ENCODE assay signal across 23 cellular contexts in genomic region chr20:11792229-11792953, GRCh38.
DNase-seq lines count a peak whose midpoint lies in the region; ATAC-seq and TF ChIP-seq lines count a peak whose summit lies in the region.
"Had no signal": no experiment of that assay in that cellular context is flagged by ENCODE, and none has a peak within 500 bp of the region (broad histone marks: within the 10 kb centered on the region; RNA-seq: fewer than 3 reads in every experiment).

No MANE protein-coding gene starts in this region.

- peak overlapping the region; percentile 96 for H3K27ac ChIP-seq in PC-3 (ENCODE audit: low read length)
- H3K27ac ChIP-seq in substantia nigra (ENCODE audit: low read depth, low read length, poor library complexity, severe bottlenecking) = peak overlapping the region; percentile 53
- H3K27ac ChIP-seq: 22Rv1, lower lobe of right lung, testis had no signal

- no peaks in the 10 kb centered on the region for H3K9me3 ChIP-seq in PC-3 (ENCODE audit: low read length)
- H3K9me3 ChIP-seq: BE2C, lower lobe of right lung, SK-N-SH, testis had no signal

- H3K4me3 ChIP-seq in PC-3 (ENCODE audit: low read length) = peak overlapping the region; percentile 13; the same call in 1 of the 2 replicates
- H3K4me3 ChIP-seq: lower lobe of right lung, testis had no signal

- TSS peak; percentile 98 for BruUV-seq in PC-3 (replicated peaks; lab: Mats Ljungman, UMichigan)

- POLR2A ChIA-PET in PC-3 (lab: Charles Lee; ENCODE audit: unreplicated experiment) = no interaction called here

- TF ChIP-seq CTCF in PC-3 (conservative IDR thresholded peaks at IDR 0.05; ENCODE audit: low read depth, low read length) = no peak

- H3F3A ChIP-seq in PC-3 (ENCODE audit: low read length, unreplicated experiment) = no peaks in the 10 kb centered on the region

- ATAC-seq in PC-3 = peak; percentile 28
- ATAC-seq: lower lobe of right lung; naive thymus-derived CD4-positive, alpha-beta T cell had no signal

- no peaks in the 10 kb centered on the region for H3K9me2 ChIP-seq in PC-3 (replicated peaks; ENCODE audit: low read length)
- H3K9me2 ChIP-seq: SK-N-SH had no signal

- peak overlapping the region; percentile 49 for H3K4me2 ChIP-seq in PC-3 (ENCODE audit: low read length)
- H3K4me2 ChIP-seq: SK-N-SH had no signal

- CTCF ChIA-PET in PC-3 (lab: Charles Lee) = no interaction called here

- no peaks in the 10 kb centered on the region for H3K36me3 ChIP-seq in PC-3 (ENCODE audit: low read depth, low read length)
- H3K36me3 ChIP-seq: BE2C, lower lobe of right lung had no signal

- H3K79me2 ChIP-seq in PC-3 (ENCODE audit: low read length) = no peaks in the 10 kb centered on the region

- no peaks in the 10 kb centered on the region for H4K20me1 ChIP-seq in PC-3 (ENCODE audit: low read length)

- peak overlapping the region; percentile 23; the same call in 1 of the 2 replicates for H2AFZ ChIP-seq in PC-3 (ENCODE audit: low read length)

- intact Hi-C loops in PC-3 (cut with micrococcal nuclease) = no loop called here

- H3K9ac ChIP-seq in PC-3 (ENCODE audit: low read length) = peak overlapping the region; percentile 85
- H3K9ac ChIP-seq: SK-N-SH had no signal

- peaks cover 35% of the 10 kb centered on the region for H3K4me1 ChIP-seq in PC-3 (ENCODE audit: insufficient read depth, low read length)
- H3K4me1 ChIP-seq: BE2C, lower lobe of right lung, testis had no signal

- H3K27me3 ChIP-seq in PC-3 (ENCODE audit: low read length) = no peaks in the 10 kb centered on the region
- H3K27me3 ChIP-seq: BE2C, testis had no signal

- DNase-seq in NCI-H1092 treated with DMSO at 0.1 percent for 48 hours (lab: John Stamatoyannopoulos, UW) (peak; percentile 7), NCI-H1092 (lab: John Stamatoyannopoulos, UW) (no peak), PC-3 (peak; percentile 58), globus pallidus (ENCODE audit: low spot score) (peak; percentile 62), substantia nigra (lab: John Stamatoyannopoulos, UW) (no peak), dermis blood vessel endothelial cell (no peak)
- DNase-seq in activated effector memory CD4-positive, alpha-beta T cell treated with anti-CD3 and anti-CD28 coated beads, Interleukin-2, amount 50 U/mL, for 16 hours = no peak
- no peak for DNase-seq in stimulated activated CD4-positive, alpha-beta T cell treated with anti-CD3 and anti-CD28 coated beads, Interleukin-4, amount 100 ng/mL, for 1 hour
- DNase-seq: activated CD8-positive, alpha-beta memory T cell treated with anti-CD3 and anti-CD28 coated beads for 24 hours; activated naive CD8-positive, alpha-beta T cell treated with anti-CD3 and anti-CD28 coated beads, Interleukin-2, amount 10 ng/mL, durations not matched to agents 7 days and 5 days; BE2C; GF-D8; immature natural killer cell; lower lobe of right lung; naive thymus-derived CD4-positive, alpha-beta T cell; NCI-H187 treated with DMSO at 0.1 percent for 48 hours; NCI-H526 treated with DMSO at 0.1 percent for 48 hours; SK-N-SH; small intestine; stimulated activated CD8-positive, alpha-beta memory T cell treated with anti-CD3 and anti-CD28 coated beads, Interleukin-4, amount 100 ng/mL, for 48 hours; T-helper 9 cell; testis had no signal

Comparison
In these comparisons a context has a peak if more than half of its experiments do, and no peak if none do; other contexts are left out.
1. DNase-seq: peak in NCI-H1092 treated with DMSO at 0.1 percent for 48 hours (single experiment), PC-3 (single experiment) and globus pallidus (single experiment); none in NCI-H1092 (single experiment), substantia nigra (0 of 49), activated effector memory CD4-positive, alpha-beta T cell treated with anti-CD3 and anti-CD28 coated beads, Interleukin-2, amount 50 U/mL, for 16 hours (single experiment), stimulated activated CD4-positive, alpha-beta T cell treated with anti-CD3 and anti-CD28 coated beads, Interleukin-4, amount 100 ng/mL, for 1 hour (single experiment) and dermis blood vessel endothelial cell (single experiment).